In the genomic region with DNA sequence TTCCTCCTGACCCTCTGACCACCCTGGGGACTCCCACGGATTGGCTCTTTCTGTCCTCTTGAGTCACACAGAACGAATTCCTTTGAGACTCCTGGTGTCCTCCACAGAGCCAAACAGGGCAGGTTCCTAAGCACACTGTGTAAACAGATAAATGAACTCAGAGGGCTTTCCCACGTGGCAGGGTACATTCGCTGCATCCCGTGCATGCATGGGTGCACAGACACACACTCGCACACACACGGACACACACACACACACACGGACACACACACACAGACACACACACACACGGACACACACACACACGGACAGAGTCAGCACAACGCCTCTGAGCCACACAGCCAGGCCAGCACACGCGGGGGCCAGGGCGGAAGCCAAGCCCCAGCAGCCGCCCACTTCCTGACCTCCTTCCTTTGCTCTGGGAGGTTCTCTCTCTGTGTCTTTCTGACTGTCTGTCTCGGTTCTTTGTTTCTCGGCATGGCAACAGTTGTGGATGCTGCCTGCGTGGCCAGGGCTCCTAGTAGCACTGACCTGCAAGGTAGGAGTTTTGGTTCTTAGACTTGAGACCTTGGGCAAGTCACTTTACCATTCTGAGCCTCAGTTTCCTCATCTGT, we compare ENCODE assay signal across 8 cellular contexts. TPM values are rescaled to one million over a fixed set of nuclear protein-coding genes. Genes with fewer than 3 reads are reported as not detected.
DNase-seq lines count a peak whose midpoint lies in the region; ATAC-seq and TF ChIP-seq lines count a peak whose summit lies in the region.

No MANE protein-coding gene starts in this region.

- H3K4me1 Mint-ChIP-seq in CD8-positive, alpha-beta memory T cell: peaks cover 63 to 79% (median 73%) of the 10 kb centered on the region in 3 donors
- peaks cover 63% of the 10 kb centered on the region for H3K4me1 Mint-ChIP-seq in stimulated activated naive CD8-positive, alpha-beta T cell treated with anti-CD3 and anti-CD28 coated beads, Interleukin-15, Interleukin-2, amounts not matched to agents 100 ng/mL and 50 ng/mL, for 24 hours (ENCODE audit: low read depth)

- H3K27me3 Mint-ChIP-seq in CD8-positive, alpha-beta memory T cell: no peaks in the 10 kb centered on the region
- no peaks in the 10 kb centered on the region for H3K27me3 Mint-ChIP-seq in stimulated activated naive CD8-positive, alpha-beta T cell treated with anti-CD3 and anti-CD28 coated beads, Interleukin-15, Interleukin-2, amounts not matched to agents 100 ng/mL and 50 ng/mL, for 24 hours

- peak overlapping the region; percentile 95 to 100 (median 98) for H3K27ac Mint-ChIP-seq in CD8-positive, alpha-beta memory T cell
- H3K27ac Mint-ChIP-seq in stimulated activated naive CD8-positive, alpha-beta T cell treated with anti-CD3 and anti-CD28 coated beads, Interleukin-15, Interleukin-2, amounts not matched to agents 100 ng/mL and 50 ng/mL, for 24 hours: peak overlapping the region; percentile 99

- no peak for TF ChIP-seq CTCF in HL-60 (IDR thresholded peaks at IDR 0.05; ENCODE audit: insufficient read depth, low read length)
- TF ChIP-seq CTCF in WERI-Rb-1 (IDR thresholded peaks at IDR 0.05; ENCODE audit: low read depth, low read length): no peak

- POLR2A ChIA-PET in CD8-positive, alpha-beta memory T cell (lab: Charles Lee): interaction anchor here (0.5 to 1.4 kb wide), 2 partner anchors 24 to 31 kb away, joined by 4 to 10 read pairs; no protein-coding TSS in a partner anchor

- H3K4me3 Mint-ChIP-seq in CD8-positive, alpha-beta memory T cell: peak overlapping the region; percentile 85 to 99 (median 94)
- peak overlapping the region; percentile 94 for H3K4me3 Mint-ChIP-seq in stimulated activated naive CD8-positive, alpha-beta T cell treated with anti-CD3 and anti-CD28 coated beads, Interleukin-15, Interleukin-2, amounts not matched to agents 100 ng/mL and 50 ng/mL, for 24 hours

- no peaks in the 10 kb centered on the region for H3K27me3 ChIP-seq in CD8-positive, alpha-beta memory T cell (ENCODE audit: insufficient read depth, low read length, poor library complexity, severe bottlenecking)
- no peaks in the 10 kb centered on the region for H3K27me3 ChIP-seq in HL-60 (ENCODE audit: insufficient read depth, poor library complexity, severe bottlenecking)
- H3K27me3 ChIP-seq in WERI-Rb-1 (ENCODE audit: insufficient read depth, low read depth, severe bottlenecking): no peaks in the 10 kb centered on the region
- no peaks in the 10 kb centered on the region for H3K27me3 ChIP-seq in duodenal mucosa (ENCODE audit: control insufficient read depth in 1 of 2, insufficient read depth in 2 of 2, low read length in 2 of 2)
- no peaks in the 10 kb centered on the region for H3K27me3 ChIP-seq in muscle layer of duodenum (ENCODE audit: low read depth, low read length)

- peaks cover 53% of the 10 kb centered on the region for H3K4me1 ChIP-seq in CD8-positive, alpha-beta memory T cell (ENCODE audit: insufficient read depth, low read length)
- H3K4me1 ChIP-seq in duodenal mucosa (ENCODE audit: control insufficient read depth in 1 of 2, insufficient read depth in 2 of 2, low read length in 2 of 2) (peaks cover 9 to 20% of the 10 kb centered on the region in 2 donors), muscle layer of duodenum (ENCODE audit: control insufficient read depth in 1 of 2, insufficient read depth in 2 of 2, low read length in 2 of 2) (peaks cover 6 to 15% of the 10 kb centered on the region in 2 donors)

- peak overlapping the region; percentile 97 for H3K27ac ChIP-seq in CD8-positive, alpha-beta memory T cell (ENCODE audit: low read depth, low read length)
- H3K27ac ChIP-seq in HL-60 (replicated peaks): peak overlapping the region; percentile 85
- H3K27ac ChIP-seq in WERI-Rb-1: peak overlapping the region; percentile 4
- H3K27ac ChIP-seq in duodenal mucosa (ENCODE audit: low read depth, low read length): peak overlapping the region; percentile 77
- peak overlapping the region; percentile 78 for H3K27ac ChIP-seq in muscle layer of duodenum (ENCODE audit: low read length)

- CTCF ChIA-PET in CD8-positive, alpha-beta memory T cell (lab: Charles Lee): interaction anchor here (0.8 to 1.9 kb wide), 8 partner anchors 11 to 94 kb away, joined by 3 to 19 read pairs (median 3); no protein-coding TSS in a partner anchor

- H3K36me3 ChIP-seq in CD8-positive, alpha-beta memory T cell (ENCODE audit: insufficient read depth, low read length): no peaks in the 10 kb centered on the region
- no peaks in the 10 kb centered on the region for H3K36me3 ChIP-seq in WERI-Rb-1
- H3K36me3 ChIP-seq in duodenal mucosa (ENCODE audit: control insufficient read depth in 1 of 2, insufficient read depth in 2 of 2, low read length in 2 of 2): no peaks in the 10 kb centered on the region
- H3K36me3 ChIP-seq in muscle layer of duodenum (ENCODE audit: control insufficient read depth in 1 of 2, insufficient read depth in 2 of 2, low read length in 2 of 2): no peaks in the 10 kb centered on the region

- no peaks in the 10 kb centered on the region for H3K9me3 ChIP-seq in CD8-positive, alpha-beta memory T cell (ENCODE audit: low read length)
- H3K9me3 ChIP-seq in WERI-Rb-1 (ENCODE audit: severe bottlenecking) (no peaks in the 10 kb centered on the region), duodenal mucosa (ENCODE audit: control insufficient read depth in 1 of 2, low read length in 2 of 2) (no peaks in the 10 kb centered on the region), muscle layer of duodenum (ENCODE audit: control insufficient read depth in 1 of 2, low read length in 2 of 2) (no peaks in the 10 kb centered on the region)

- peak; percentile 52 to 85 (median 74) for DNase-seq in CD8-positive, alpha-beta memory T cell
- DNase-seq in HL-60 (ENCODE audit: low read depth in 1 of 2, low spot score in 1 of 2) (peak; percentile 63 to 66), WERI-Rb-1 (no peak), COLO829 (ENCODE audit: low spot score) (no peak)

- H3K4me3 ChIP-seq in CD8-positive, alpha-beta memory T cell (ENCODE audit: low read length): peak overlapping the region; percentile 93
- H3K4me3 ChIP-seq in HL-60 (replicated peaks; ENCODE audit: insufficient read depth, low read length) (peak overlapping the region; percentile 72), WERI-Rb-1 (ENCODE audit: low read depth, low read length) (peak overlapping the region; percentile 46), duodenal mucosa (ENCODE audit: low read depth in 1 of 2, low read length in 2 of 2) (peak overlapping the region; percentile 66 to 70), muscle layer of duodenum (ENCODE audit: low read depth in 1 of 2, low read length in 2 of 2) (peak overlapping the region; percentile 55 to 63)

- peak; percentile 32 for ATAC-seq in GM19468 (IDR thresholded peaks at IDR 0.05; ENCODE audit: extremely low read depth, unreplicated experiment)

- H3K9ac ChIP-seq in duodenal mucosa (ENCODE audit: low read depth in 1 of 2, low read length in 2 of 2): peak overlapping the region; percentile 61 to 63

- H3K9me3 Mint-ChIP-seq in CD8-positive, alpha-beta memory T cell: no peaks in the 10 kb centered on the region
- H3K9me3 Mint-ChIP-seq in stimulated activated naive CD8-positive, alpha-beta T cell treated with anti-CD3 and anti-CD28 coated beads, Interleukin-15, Interleukin-2, amounts not matched to agents 100 ng/mL and 50 ng/mL, for 24 hours: no peaks in the 10 kb centered on the region

- H3K36me3 Mint-ChIP-seq in CD8-positive, alpha-beta memory T cell: peaks cover 2 to 18% (median 6%) of the 10 kb centered on the region in 3 donors
- H3K36me3 Mint-ChIP-seq in stimulated activated naive CD8-positive, alpha-beta T cell treated with anti-CD3 and anti-CD28 coated beads, Interleukin-15, Interleukin-2, amounts not matched to agents 100 ng/mL and 50 ng/mL, for 24 hours (ENCODE audit: low read depth): peaks cover 28% of the 10 kb centered on the region

RNA-seq across cellular contexts. Expression of gene CRACR2A, which starts 0.7 kb away (rescaled TPM):
- total RNA-seq in CD8-positive, alpha-beta memory T cell: 10 to 100 TPM; 27.3 to 27.9 TPM
- 23.3 TPM for polyA plus RNA-seq in CD8-positive, alpha-beta memory T cell

Comparison
In these comparisons a context has a peak if more than half of its experiments do, and no peak if none do; other contexts are left out.
1. DNase-seq: peak in CD8-positive, alpha-beta memory T cell (5 of 5) and HL-60 (2 of 2); none in WERI-Rb-1 (single experiment) and COLO829 (single experiment).
2. H3K27ac ChIP-seq: peak in every context shown above with its lines; median percentile 97 in CD8-positive, alpha-beta memory T cell; 85 in HL-60; 78 in muscle layer of duodenum; 77 in duodenal mucosa; 4 in WERI-Rb-1.
3. Peak in every context shown above with its lines, with median percentiles within 50 percentile points of each other: H3K4me3 ChIP-seq.